1 cellular context compared by ENCODE assay signal in genomic region chr12:4278582-4278939, GRCh38.
TF ChIP-seq lines count a peak whose summit lies in the region.

No MANE protein-coding gene starts in this region.

TF ChIP-seq in GM23338, 12 proteins besides CTCF, POLR2A, EP300 and RAD21 (continued from another document):
- TF ChIP-seq, protein P1, sequence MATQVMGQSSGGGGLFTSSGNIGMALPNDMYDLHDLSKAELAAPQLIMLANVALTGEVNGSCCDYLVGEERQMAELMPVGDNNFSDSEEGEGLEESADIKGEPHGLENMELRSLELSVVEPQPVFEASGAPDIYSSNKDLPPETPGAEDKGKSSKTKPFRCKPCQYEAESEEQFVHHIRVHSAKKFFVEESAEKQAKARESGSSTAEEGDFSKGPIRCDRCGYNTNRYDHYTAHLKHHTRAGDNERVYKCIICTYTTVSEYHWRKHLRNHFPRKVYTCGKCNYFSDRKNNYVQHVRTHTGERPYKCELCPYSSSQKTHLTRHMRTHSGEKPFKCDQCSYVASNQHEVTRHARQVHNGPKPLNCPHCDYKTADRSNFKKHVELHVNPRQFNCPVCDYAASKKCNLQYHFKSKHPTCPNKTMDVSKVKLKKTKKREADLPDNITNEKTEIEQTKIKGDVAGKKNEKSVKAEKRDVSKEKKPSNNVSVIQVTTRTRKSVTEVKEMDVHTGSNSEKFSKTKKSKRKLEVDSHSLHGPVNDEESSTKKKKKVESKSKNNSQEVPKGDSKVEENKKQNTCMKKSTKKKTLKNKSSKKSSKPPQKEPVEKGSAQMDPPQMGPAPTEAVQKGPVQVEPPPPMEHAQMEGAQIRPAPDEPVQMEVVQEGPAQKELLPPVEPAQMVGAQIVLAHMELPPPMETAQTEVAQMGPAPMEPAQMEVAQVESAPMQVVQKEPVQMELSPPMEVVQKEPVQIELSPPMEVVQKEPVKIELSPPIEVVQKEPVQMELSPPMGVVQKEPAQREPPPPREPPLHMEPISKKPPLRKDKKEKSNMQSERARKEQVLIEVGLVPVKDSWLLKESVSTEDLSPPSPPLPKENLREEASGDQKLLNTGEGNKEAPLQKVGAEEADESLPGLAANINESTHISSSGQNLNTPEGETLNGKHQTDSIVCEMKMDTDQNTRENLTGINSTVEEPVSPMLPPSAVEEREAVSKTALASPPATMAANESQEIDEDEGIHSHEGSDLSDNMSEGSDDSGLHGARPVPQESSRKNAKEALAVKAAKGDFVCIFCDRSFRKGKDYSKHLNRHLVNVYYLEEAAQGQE (IDR thresholded peaks at IDR 0.05; ENCODE audit: unreplicated experiment), result no peak
- TF ChIP-seq NANOG (IDR thresholded peaks at IDR 0.05; ENCODE audit: borderline replicate concordance) (no peak), ZNF462 (CRISPR knock-in tag; IDR thresholded peaks at IDR 0.05) (no peak), ZNF114 (CRISPR knock-in tag; IDR thresholded peaks at IDR 0.05) (no peak), JUNB (IDR thresholded peaks at IDR 0.05; ENCODE audit: unreplicated experiment) (no peak), EZH2 (IDR thresholded peaks at IDR 0.05; ENCODE audit: low read depth, unreplicated experiment) (no peak), STAT1 (IDR thresholded peaks at IDR 0.05; ENCODE audit: unreplicated experiment) (no peak), POLR2AphosphoS5 (IDR thresholded peaks at IDR 0.05; ENCODE audit: low read depth) (no peak; the same call in 1 of the 2 replicates)
TF ChIP-seq in GM23338: peak in this region for 0.
